8 cellular contexts compared by ENCODE assay signal in genomic region chr7:151026771-151027727, GRCh38. TPM values are rescaled to one million over a fixed set of nuclear protein-coding genes. Genes with fewer than 3 reads are reported as not detected.
DNase-seq lines count a peak whose midpoint lies in the region; ATAC-seq, FAIRE-seq and TF ChIP-seq lines count a peak whose summit lies in the region.
"Not testable (repeated sequence)": the region's sequence is repeated elsewhere in the genome, so short reads cannot be mapped to it uniquely, and the experiment has no call there.
"Had no signal": no experiment of that assay in that cellular context is flagged by ENCODE, and none has a peak within 500 bp of the region (broad histone marks: within the 10 kb centered on the region; RNA-seq: fewer than 3 reads in every experiment).

No MANE protein-coding gene starts in this region.

- H3K79me2 ChIP-seq in OCI-LY1 (ENCODE audit: insufficient read depth, low read length); GM12878 (ENCODE audit: control insufficient read depth, insufficient read depth, low read length); fibroblast of lung (ENCODE audit: control insufficient read depth, insufficient read depth, low read length): not testable (repeated sequence)

- H3K9me3 ChIP-seq in HAP-1; OCI-LY1 (ENCODE audit: low read length); GM12878 (replicated peaks; ENCODE audit: control insufficient read depth, insufficient read depth, low read length); fibroblast of lung (ENCODE audit: control insufficient read depth, insufficient read depth, low read depth, low read length); skeletal muscle satellite cell (replicated peaks; ENCODE audit: low read length): not testable (repeated sequence)

- ATAC-seq in activated CD4-positive, alpha-beta T cell treated with anti-CD3 and anti-CD28 coated beads for 36 hours; GM12878: not testable (repeated sequence)

- in situ Hi-C loops in HAP-1 (cut with MboI; ENCODE audit: low sequenced_read_pairs); GM12878 (cut with MboI): not testable (repeated sequence)

- TF ChIP-seq POLR2A in GM12878 (IDR thresholded peaks at IDR 0.05; ENCODE audit: low read depth, low read length): not testable (repeated sequence)

- CTCF ChIA-PET in activated CD4-positive, alpha-beta T cell treated with anti-CD3 and anti-CD28 coated beads for 36 hours (lab: Charles Lee): interaction anchor here (0.6 to 2.1 kb wide), 10 partner anchors 8 to 1243 kb away, joined by 3 to 26 read pairs (median 4); partner anchors contain the start of gene ABCF2
- CTCF ChIA-PET in GM12878 (lab: Yijun Ruan, JAX): interaction anchor here (1.5 to 6.0 kb wide), 5 partner anchors 8 to 129 kb away, joined by 3 to 35 read pairs (median 14); no protein-coding TSS in a partner anchor

- not testable (repeated sequence) for H3K36me3 ChIP-seq in HAP-1 (replicated peaks); OCI-LY1 (ENCODE audit: insufficient read depth, low read length); GM12878 (ENCODE audit: control insufficient read depth in 2 of 2, insufficient read depth in 2 of 2, low read length in 1 of 2); fibroblast of lung (ENCODE audit: control insufficient read depth, insufficient read depth, low read length); skeletal muscle satellite cell (ENCODE audit: insufficient read depth, low read length)

- not testable (repeated sequence) for TF ChIP-seq CTCF in OCI-LY1 (IDR thresholded peaks at IDR 0.05; ENCODE audit: low read length); GM12878 (IDR thresholded peaks at IDR 0.05 in 2 of 3, conservative IDR thresholded peaks at IDR 0.05 in 1 of 3; ENCODE audit: control insufficient read depth in 2 of 3, extremely low read depth in 1 of 3, insufficient read depth in 1 of 3, low read depth in 3 of 3, low read length in 3 of 3); fibroblast of lung (conservative IDR thresholded peaks at IDR 0.05 in 1 of 2, IDR thresholded peaks at IDR 0.05 in 1 of 2; ENCODE audit: low read depth in 1 of 2, low read length in 2 of 2); mesothelial cell of epicardium (IDR thresholded peaks at IDR 0.05; ENCODE audit: unreplicated experiment)

- H4K20me1 ChIP-seq in OCI-LY1 (ENCODE audit: insufficient read depth, low read length); GM12878 (ENCODE audit: control insufficient read depth, insufficient read depth); fibroblast of lung (ENCODE audit: control insufficient read depth, extremely low read depth, insufficient read depth, low read length): not testable (repeated sequence)

- not testable (repeated sequence) for H3K27me3 Mint-ChIP-seq in activated CD4-positive, alpha-beta T cell treated with anti-CD3 and anti-CD28 coated beads for 36 hours; mesothelial cell of epicardium (ENCODE audit: low read depth)

- peak overlapping the region; percentile 66 for H3K4me2 ChIP-seq in OCI-LY1 (ENCODE audit: low read length)
- peak overlapping the region; percentile 32; the same call in 1 of the 2 replicates for H3K4me2 ChIP-seq in GM12878 (ENCODE audit: control insufficient read depth, insufficient read depth)
- H3K4me2 ChIP-seq in fibroblast of lung (ENCODE audit: extremely low read depth, insufficient read depth, low read length): not testable (repeated sequence)
- peak overlapping the region; percentile 94 for H3K4me2 ChIP-seq in skeletal muscle satellite cell (ENCODE audit: low read length)

- peak overlapping the region; percentile 95 for H3K27ac Mint-ChIP-seq in activated CD4-positive, alpha-beta T cell treated with anti-CD3 and anti-CD28 coated beads for 36 hours
- peak overlapping the region; percentile 97 for H3K27ac Mint-ChIP-seq in mesothelial cell of epicardium

- intact Hi-C loops in activated CD4-positive, alpha-beta T cell treated with anti-CD3 and anti-CD28 coated beads for 36 hours (cut with DNase I, micrococcal nuclease): loop anchor here in 1 of 2 experiments (5.0 kb wide), 1 partner anchor 605 kb away; no protein-coding TSS in a partner anchor
- intact Hi-C loops in GM12878 (cut with micrococcal nuclease; ENCODE audit: unreplicated experiment): not testable (repeated sequence)

- H3K4me1 ChIP-seq in HAP-1: peaks cover 20% of the 10 kb centered on the region
- peaks cover 24% of the 10 kb centered on the region for H3K4me1 ChIP-seq in OCI-LY1 (ENCODE audit: insufficient read depth, low read length, severe bottlenecking)
- H3K4me1 ChIP-seq in GM12878 (ENCODE audit: control insufficient read depth, insufficient read depth, low read length); fibroblast of lung (ENCODE audit: control insufficient read depth, extremely low read depth, insufficient read depth, low read length); skeletal muscle satellite cell (ENCODE audit: control insufficient read depth, insufficient read depth, low read length): not testable (repeated sequence)

- peak overlapping the region; percentile 20; the same call in 1 of the 2 replicates for H3K9ac ChIP-seq in OCI-LY1 (ENCODE audit: low read length)
- not testable (repeated sequence) for H3K9ac ChIP-seq in GM12878 (ENCODE audit: control insufficient read depth, insufficient read depth, low read length); fibroblast of lung (ENCODE audit: insufficient read depth, low read length); skeletal muscle satellite cell (ENCODE audit: low read depth, low read length)

- SMC1A ChIA-PET in GM12878 (lab: Charles Lee; ENCODE audit: uncharacterized antibody, unreplicated experiment): interaction anchor here (1.2 to 1.6 kb wide), 3 partner anchors 16 to 83 kb away, joined by 3 to 15 read pairs (median 5); no protein-coding TSS in a partner anchor

- not testable (repeated sequence) for H2AFZ ChIP-seq in OCI-LY1 (ENCODE audit: low read length); fibroblast of lung (ENCODE audit: low read length)
- H2AFZ ChIP-seq in GM12878 (ENCODE audit: control insufficient read depth, low read depth, low read length): peak overlapping the region; percentile 52

- H3K27ac ChIP-seq in OCI-LY1 (ENCODE audit: low read depth, low read length, poor library complexity, severe bottlenecking); GM12878 (ENCODE audit: control insufficient read depth, insufficient read depth): not testable (repeated sequence)
- H3K27ac ChIP-seq in fibroblast of lung (ENCODE audit: insufficient read depth, low read length): peak overlapping the region; percentile 87

- H3K4me3 ChIP-seq in HAP-1 (peak overlapping the region; percentile 96), OCI-LY1 (ENCODE audit: low read depth, low read length, poor library complexity, severe bottlenecking) (peak overlapping the region; percentile 73), GM12878 (0 out of 2 replicates have a peak overlapping the region, but pooled peaks have one; percentile 81), skeletal muscle satellite cell (ENCODE audit: low read length) (peak overlapping the region; percentile 82)
- not testable (repeated sequence) for H3K4me3 ChIP-seq in fibroblast of lung (replicated peaks in 1 of 4; ENCODE audit: control extremely low read depth in 1 of 4, insufficient read depth in 1 of 4, low read depth in 3 of 4, low read length in 4 of 4)

- 36% methylated on average over 19 of the region's 19 CpGs for WGBS in GM12878 (ENCODE audit: insufficient coverage, insufficient replicate concordance, low lambda C conversion rate, missing lambda C conversion rate)

- H3K4me3 Mint-ChIP-seq in activated CD4-positive, alpha-beta T cell treated with anti-CD3 and anti-CD28 coated beads for 36 hours: peak overlapping the region; percentile 97
- peak overlapping the region; percentile 91 for H3K4me3 Mint-ChIP-seq in mesothelial cell of epicardium

- FAIRE-seq in GM12878 (lab: Jason Lieb, UNC): not testable (repeated sequence)

- H3K4me1 Mint-ChIP-seq in activated CD4-positive, alpha-beta T cell treated with anti-CD3 and anti-CD28 coated beads for 36 hours: peaks cover 23% of the 10 kb centered on the region
- peaks cover 32% of the 10 kb centered on the region for H3K4me1 Mint-ChIP-seq in mesothelial cell of epicardium

- H3K9me2 ChIP-seq in OCI-LY1 (ENCODE audit: low read depth, low read length): not testable (repeated sequence)

- H3F3A ChIP-seq in OCI-LY1 (ENCODE audit: insufficient read depth, low read length): not testable (repeated sequence)

- RAD21 ChIA-PET in GM12878 (lab: Charles Lee; ENCODE audit: unreplicated experiment): interaction anchor here (1.0 to 1.5 kb wide), 2 partner anchors 58 to 61 kb away, joined by 6 to 10 read pairs; no protein-coding TSS in a partner anchor

- not testable (repeated sequence) for H3K36me3 Mint-ChIP-seq in activated CD4-positive, alpha-beta T cell treated with anti-CD3 and anti-CD28 coated beads for 36 hours (ENCODE audit: low read depth); mesothelial cell of epicardium

- not testable (repeated sequence) for H3K27me3 ChIP-seq in HAP-1 (ENCODE audit: low read depth); OCI-LY1 (ENCODE audit: insufficient read depth, low read length); GM12878 (replicated peaks in 1 of 2; ENCODE audit: control insufficient read depth in 2 of 2, insufficient read depth in 2 of 2, low read length in 1 of 2); fibroblast of lung (ENCODE audit: control insufficient read depth, insufficient read depth, low read length)
- H3K27me3 ChIP-seq in skeletal muscle satellite cell (ENCODE audit: control insufficient read depth, insufficient read depth, low read length): peaks cover 16% of the 10 kb centered on the region

- not testable (repeated sequence) for TF ChIP-seq RAD21 in GM12878 (IDR thresholded peaks at IDR 0.05; ENCODE audit: insufficient read depth, low read depth, low read length)

- DNase-seq in HAP-1 (ENCODE audit: low spot score in 2 of 2): peak; percentile 77 to 93
- not testable (repeated sequence) for DNase-seq in activated CD4-positive, alpha-beta T cell treated with anti-CD3 and anti-CD28 coated beads for 36 hours; GM12878 (ENCODE audit: low read depth, low spot score); fibroblast of lung (ENCODE audit: low read depth in 2 of 2); mesothelial cell of epicardium (ENCODE audit: low spot score in 2 of 2, unreplicated experiment in 2 of 2)

- not testable (repeated sequence) for H3K9me3 Mint-ChIP-seq in activated CD4-positive, alpha-beta T cell treated with anti-CD3 and anti-CD28 coated beads for 36 hours (ENCODE audit: low read depth); mesothelial cell of epicardium

- TF ChIP-seq EP300 in GM12878 (IDR thresholded peaks at IDR 0.05; ENCODE audit: borderline replicate concordance in 1 of 2, control insufficient read depth in 1 of 2, low read depth in 2 of 2, low read length in 2 of 2): not testable (repeated sequence)

- BruUV-seq in GM12878 (replicated peaks; lab: Mats Ljungman, UMichigan): not testable (repeated sequence)

- POLR2A ChIA-PET in activated CD4-positive, alpha-beta T cell treated with anti-CD3 and anti-CD28 coated beads for 36 hours (lab: Charles Lee): not testable (repeated sequence)
- POLR2A ChIA-PET in GM12878 (lab: Charles Lee): interaction anchor here (0.6 to 2.4 kb wide), 3 partner anchors 31 to 57 kb away, joined by 3 to 14 read pairs (median 3); partner anchors contain the start of genes FASTK and TMUB1

RNA-seq across cellular contexts. Expression of gene ABCB8, which starts 1.2 kb away (rescaled TPM):
- 10 to 100 TPM; 41.9 to 44.5 TPM for total RNA-seq in activated CD4-positive, alpha-beta T cell treated with anti-CD3 and anti-CD28 coated beads for 36 hours
- total RNA-seq in GM12878 (2013; cell fraction: nucleolus; rRNA removed): 46.2 and 58.1 TPM in 2 replicates
- total RNA-seq in GM12878 (2014; rRNA removed) (26.3 and 27.4 TPM in 2 replicates), GM12878 (2014; rRNA removed; fragmentation: Illumina TruSeq; extraction: Trizol) (9.1 and 10.8 TPM in 2 replicates), GM12878 (2021) (30.6 and 34.7 TPM in 2 replicates), fibroblast of lung (16.4 and 20.0 TPM in 2 replicates), mesothelial cell of epicardium (39.8 to 48.0 TPM (median 40.7 TPM) in 3 replicates)
- 5.0 TPM for polyA plus RNA-seq in GM12878 (2011; ENCODE audit: low read depth)
- polyA plus RNA-seq in GM12878 (2011; rRNA removed) (3.8 and 9.6 TPM in 2 replicates), GM12878 (2014; fragmentation: Illumina TruSeq; extraction: Trizol) (4.7 and 11.5 TPM in 2 replicates), GM12878 (2014; fragmentation: Nextera tagmentation; extraction: Ambion mirVana) (1 to 10 TPM in 1 of 2 experiments, under 1 TPM in 1; 0.77 to 1.2 TPM), GM12878 (2014; rRNA removed) (24.7 and 27.3 TPM in 2 replicates), GM12878 (2016; fragmentation: Nextera tagmentation; extraction: Ambion mirVana) (10 to 100 TPM; 30.5 to 34.8 TPM), fibroblast of lung (12.1 and 14.5 TPM in 2 replicates)
- polyA plus RNA-seq in GM12878 (2011; cell fraction: cytosol; rRNA removed): 16.5 and 21.4 TPM in 2 replicates
- polyA plus RNA-seq in GM12878 (2011; cell fraction: nucleus; rRNA removed): 60.0 and 60.7 TPM in 2 replicates
- polyA plus RNA-seq in GM12878 (2012): 13.0 and 13.2 TPM in 2 replicates
- 15.9 and 30.2 TPM in 2 replicates for polyA minus RNA-seq in GM12878 (2011; rRNA and poly(A)+ RNA removed)
- polyA minus RNA-seq in GM12878 (2011; cell fraction: cytosol; rRNA and poly(A)+ RNA removed): 14.3 and 15.0 TPM in 2 replicates
- 16.9 and 33.6 TPM in 2 replicates for polyA minus RNA-seq in GM12878 (2011; cell fraction: nucleus; rRNA and poly(A)+ RNA removed)
- 22.2 and 28.2 TPM in 2 replicates for polyA plus RNA-seq in fibroblast of lung (2012)
- polyA minus RNA-seq in fibroblast of lung (ENCODE audit: low replicate concordance): 52.0 and 58.0 TPM in 2 replicates
- 36.9 and 41.8 TPM in 2 replicates for total RNA-seq in skeletal muscle satellite cell (2012; rRNA removed)

RNA-seq across cellular contexts. Expression of gene ATG9B, which starts 2.8 kb away (rescaled TPM):
- total RNA-seq in activated CD4-positive, alpha-beta T cell treated with anti-CD3 and anti-CD28 coated beads for 36 hours: 10 to 100 TPM in 1 of 2 experiments, 1 to 10 TPM in 1; 6.9 to 10.0 TPM
- total RNA-seq in GM12878 (2013; cell fraction: nucleolus; rRNA removed): 0.22 and 0.67 TPM in 2 replicates
- total RNA-seq in GM12878 (2014; rRNA removed) (0.05 TPM in 1 of 2 replicates, not detected in the other), GM12878 (2014; rRNA removed; fragmentation: Illumina TruSeq; extraction: Trizol) (0.09 TPM in 1 of 2 replicates, not detected in the other), GM12878 (2021) (0.36 and 0.48 TPM in 2 replicates), fibroblast of lung (under 0.01 TPM in 1 of 2 replicates, not detected in the other), mesothelial cell of epicardium (10.6 to 14.0 TPM (median 11.8 TPM) in 3 replicates)
- 0.17 TPM for polyA plus RNA-seq in GM12878 (2011; ENCODE audit: low read depth)
- polyA plus RNA-seq in GM12878 (2011; rRNA removed) (0.01 and 0.13 TPM in 2 replicates), GM12878 (2014; fragmentation: Illumina TruSeq; extraction: Trizol) (0.12 TPM in 1 of 2 replicates, not detected in the other), GM12878 (2014; fragmentation: Nextera tagmentation; extraction: Ambion mirVana) (under 1 TPM in 1 of 2 experiments, not detected in 1; 0.04 TPM), GM12878 (2014; rRNA removed) (0.13 and 0.62 TPM in 2 replicates), GM12878 (2016; fragmentation: Nextera tagmentation; extraction: Ambion mirVana) (under 1 TPM; 0.24 to 0.83 TPM), fibroblast of lung (0.03 TPM in 2 replicates)
- 0.07 and 0.17 TPM in 2 replicates for polyA plus RNA-seq in GM12878 (2011; cell fraction: cytosol; rRNA removed)
- polyA plus RNA-seq in GM12878 (2011; cell fraction: nucleus; rRNA removed): 0.63 and 1.2 TPM in 2 replicates
- 0.64 and 0.83 TPM in 2 replicates for polyA plus RNA-seq in GM12878 (2012)
- polyA minus RNA-seq in GM12878 (2011; rRNA and poly(A)+ RNA removed): 0.10 TPM in 1 of 2 replicates, not detected in the other
- not detected in 2 replicates for polyA minus RNA-seq in GM12878 (2011; cell fraction: cytosol; rRNA and poly(A)+ RNA removed)
- 0.12 TPM in 1 of 2 replicates, not detected in the other for polyA minus RNA-seq in GM12878 (2011; cell fraction: nucleus; rRNA and poly(A)+ RNA removed)
- polyA plus RNA-seq in fibroblast of lung (2012): 0.23 TPM in 1 of 2 replicates, not detected in the other
- not detected in 2 replicates for polyA minus RNA-seq in fibroblast of lung (ENCODE audit: low replicate concordance)
- total RNA-seq in skeletal muscle satellite cell (2012; rRNA removed): 0.25 and 1.1 TPM in 2 replicates
- total RNA-seq: HT1080 had no signal

RNA-seq across cellular contexts. Expression of gene ASIC3, which starts 21.3 kb away (rescaled TPM):
- total RNA-seq in activated CD4-positive, alpha-beta T cell treated with anti-CD3 and anti-CD28 coated beads for 36 hours: 1 to 10 TPM; 5.5 to 6.7 TPM
- total RNA-seq in GM12878 (2013; cell fraction: nucleolus; rRNA removed): 2.0 and 2.2 TPM in 2 replicates
- 0.16 TPM in 1 of 2 replicates, not detected in the other for total RNA-seq in GM12878 (2014; rRNA removed)
- 0.51 TPM in 1 of 2 replicates, not detected in the other for total RNA-seq in GM12878 (2014; rRNA removed; fragmentation: Illumina TruSeq; extraction: Trizol)
- 1.0 and 1.5 TPM in 2 replicates for total RNA-seq in GM12878 (2021)
- polyA plus RNA-seq in GM12878 (2011; ENCODE audit: low read depth): 0.13 TPM
- 0.07 and 0.09 TPM in 2 replicates for polyA plus RNA-seq in GM12878 (2011; rRNA removed)
- polyA plus RNA-seq in GM12878 (2011; cell fraction: cytosol; rRNA removed): 0.09 and 0.15 TPM in 2 replicates
- polyA plus RNA-seq in GM12878 (2011; cell fraction: nucleus; rRNA removed): 1.3 and 1.9 TPM in 2 replicates
- 1.6 and 1.8 TPM in 2 replicates for polyA plus RNA-seq in GM12878 (2012)
- 0.47 TPM in 1 of 2 replicates, not detected in the other for polyA plus RNA-seq in GM12878 (2014; fragmentation: Illumina TruSeq; extraction: Trizol)
- not detected for polyA plus RNA-seq in GM12878 (2014; fragmentation: Nextera tagmentation; extraction: Ambion mirVana)
- polyA plus RNA-seq in GM12878 (2014; rRNA removed): 0.55 and 1.4 TPM in 2 replicates
- under 1 TPM; 0.24 to 0.40 TPM for polyA plus RNA-seq in GM12878 (2016; fragmentation: Nextera tagmentation; extraction: Ambion mirVana)
- not detected in 2 replicates for polyA minus RNA-seq in GM12878 (2011; rRNA and poly(A)+ RNA removed)
- polyA minus RNA-seq in GM12878 (2011; cell fraction: cytosol; rRNA and poly(A)+ RNA removed): not detected in 2 replicates
- 0.24 and 0.48 TPM in 2 replicates for polyA minus RNA-seq in GM12878 (2011; cell fraction: nucleus; rRNA and poly(A)+ RNA removed)
- total RNA-seq in fibroblast of lung: under 0.01 and 0.17 TPM in 2 replicates
- 0.05 and 0.07 TPM in 2 replicates for polyA plus RNA-seq in fibroblast of lung
- polyA plus RNA-seq in fibroblast of lung (2012): 0.24 and 0.35 TPM in 2 replicates
- polyA minus RNA-seq in fibroblast of lung (ENCODE audit: low replicate concordance): not detected in 2 replicates
- 6.1 to 7.9 TPM (median 7.2 TPM) in 3 replicates for total RNA-seq in mesothelial cell of epicardium
- 0.22 TPM in 1 of 2 replicates, not detected in the other for total RNA-seq in skeletal muscle satellite cell (2012; rRNA removed)

RNA-seq across cellular contexts. Expression of gene CDK5, which starts 30.6 kb away (rescaled TPM):
- total RNA-seq in activated CD4-positive, alpha-beta T cell treated with anti-CD3 and anti-CD28 coated beads for 36 hours: 10 to 100 TPM; 12.5 to 16.7 TPM
- 7.9 and 9.3 TPM in 2 replicates for total RNA-seq in GM12878 (2013; cell fraction: nucleolus; rRNA removed)
- total RNA-seq in GM12878 (2014; rRNA removed): 25.9 and 30.3 TPM in 2 replicates
- total RNA-seq in GM12878 (2014; rRNA removed; fragmentation: Illumina TruSeq; extraction: Trizol): 18.2 and 19.4 TPM in 2 replicates
- 19.1 and 19.7 TPM in 2 replicates for total RNA-seq in GM12878 (2021)
- 6.6 TPM for polyA plus RNA-seq in GM12878 (2011; ENCODE audit: low read depth)
- 20.2 and 24.5 TPM in 2 replicates for polyA plus RNA-seq in GM12878 (2011; rRNA removed)
- 39.7 and 49.3 TPM in 2 replicates for polyA plus RNA-seq in GM12878 (2011; cell fraction: cytosol; rRNA removed)
- 31.1 TPM in 2 replicates for polyA plus RNA-seq in GM12878 (2011; cell fraction: nucleus; rRNA removed)
- 11.1 and 12.6 TPM in 2 replicates for polyA plus RNA-seq in GM12878 (2012)
- polyA plus RNA-seq in GM12878 (2014; fragmentation: Illumina TruSeq; extraction: Trizol): 13.9 and 19.4 TPM in 2 replicates
- polyA plus RNA-seq in GM12878 (2014; fragmentation: Nextera tagmentation; extraction: Ambion mirVana): 1 to 10 TPM; 1.5 to 8.1 TPM
- polyA plus RNA-seq in GM12878 (2014; rRNA removed): 23.5 and 27.6 TPM in 2 replicates
- polyA plus RNA-seq in GM12878 (2016; fragmentation: Nextera tagmentation; extraction: Ambion mirVana): 10 to 100 TPM; 33.1 to 33.4 TPM
- 24.7 and 28.3 TPM in 2 replicates for polyA minus RNA-seq in GM12878 (2011; rRNA and poly(A)+ RNA removed)
- polyA minus RNA-seq in GM12878 (2011; cell fraction: cytosol; rRNA and poly(A)+ RNA removed): 7.6 and 12.2 TPM in 2 replicates
- 13.7 and 18.2 TPM in 2 replicates for polyA minus RNA-seq in GM12878 (2011; cell fraction: nucleus; rRNA and poly(A)+ RNA removed)
- total RNA-seq in fibroblast of lung: 25.9 and 27.7 TPM in 2 replicates
- 15.1 and 24.7 TPM in 2 replicates for polyA plus RNA-seq in fibroblast of lung
- polyA plus RNA-seq in fibroblast of lung (2012): 11.6 and 21.9 TPM in 2 replicates
- 36.4 and 43.2 TPM in 2 replicates for polyA minus RNA-seq in fibroblast of lung (ENCODE audit: low replicate concordance)
- total RNA-seq in mesothelial cell of epicardium: 17.0 to 17.5 TPM (median 17.4 TPM) in 3 replicates
- total RNA-seq in skeletal muscle satellite cell (2012; rRNA removed): 15.7 and 18.1 TPM in 2 replicates

RNA-seq across cellular contexts. Expression of gene SLC4A2, which starts 32.3 kb away (rescaled TPM):
- total RNA-seq in activated CD4-positive, alpha-beta T cell treated with anti-CD3 and anti-CD28 coated beads for 36 hours: 10 to 100 TPM; 58.7 to 85.0 TPM
- total RNA-seq in GM12878 (2013; cell fraction: nucleolus; rRNA removed): 37.3 and 42.1 TPM in 2 replicates
- 50.7 and 51.0 TPM in 2 replicates for total RNA-seq in GM12878 (2014; rRNA removed)
- 15.6 and 17.4 TPM in 2 replicates for total RNA-seq in GM12878 (2014; rRNA removed; fragmentation: Illumina TruSeq; extraction: Trizol)
- total RNA-seq in GM12878 (2021): 69.1 and 78.6 TPM in 2 replicates
- 14.2 TPM for polyA plus RNA-seq in GM12878 (2011; ENCODE audit: low read depth)
- polyA plus RNA-seq in GM12878 (2011; rRNA removed): 10.8 and 25.8 TPM in 2 replicates
- 32.2 and 35.6 TPM in 2 replicates for polyA plus RNA-seq in GM12878 (2011; cell fraction: cytosol; rRNA removed)
- polyA plus RNA-seq in GM12878 (2011; cell fraction: nucleus; rRNA removed): 168 and 199 TPM in 2 replicates
- polyA plus RNA-seq in GM12878 (2012): 46.6 and 51.1 TPM in 2 replicates
- 2.9 and 21.9 TPM in 2 replicates for polyA plus RNA-seq in GM12878 (2014; fragmentation: Illumina TruSeq; extraction: Trizol)
- polyA plus RNA-seq in GM12878 (2014; fragmentation: Nextera tagmentation; extraction: Ambion mirVana): 10 to 100 TPM in 1 of 2 experiments, 1 to 10 TPM in 1; 2.7 to 12.1 TPM
- polyA plus RNA-seq in GM12878 (2014; rRNA removed): 63.8 and 68.7 TPM in 2 replicates
- 10 to 100 TPM; 34.4 to 38.9 TPM for polyA plus RNA-seq in GM12878 (2016; fragmentation: Nextera tagmentation; extraction: Ambion mirVana)
- 10.8 and 27.9 TPM in 2 replicates for polyA minus RNA-seq in GM12878 (2011; rRNA and poly(A)+ RNA removed)
- 10.4 and 11.4 TPM in 2 replicates for polyA minus RNA-seq in GM12878 (2011; cell fraction: cytosol; rRNA and poly(A)+ RNA removed)
- polyA minus RNA-seq in GM12878 (2011; cell fraction: nucleus; rRNA and poly(A)+ RNA removed): 46.8 and 68.3 TPM in 2 replicates
- total RNA-seq in fibroblast of lung: 56.0 and 61.8 TPM in 2 replicates
- polyA plus RNA-seq in fibroblast of lung: 30.5 and 54.1 TPM in 2 replicates
- polyA plus RNA-seq in fibroblast of lung (2012): 84.2 and 121 TPM in 2 replicates
- 141 and 175 TPM in 2 replicates for polyA minus RNA-seq in fibroblast of lung (ENCODE audit: low replicate concordance)
- total RNA-seq in mesothelial cell of epicardium: 236 to 249 TPM (median 243 TPM) in 3 replicates
- 54.8 and 77.8 TPM in 2 replicates for total RNA-seq in skeletal muscle satellite cell (2012; rRNA removed)
